ENCODE assay signal across 28 cellular contexts in the genomic region with DNA sequence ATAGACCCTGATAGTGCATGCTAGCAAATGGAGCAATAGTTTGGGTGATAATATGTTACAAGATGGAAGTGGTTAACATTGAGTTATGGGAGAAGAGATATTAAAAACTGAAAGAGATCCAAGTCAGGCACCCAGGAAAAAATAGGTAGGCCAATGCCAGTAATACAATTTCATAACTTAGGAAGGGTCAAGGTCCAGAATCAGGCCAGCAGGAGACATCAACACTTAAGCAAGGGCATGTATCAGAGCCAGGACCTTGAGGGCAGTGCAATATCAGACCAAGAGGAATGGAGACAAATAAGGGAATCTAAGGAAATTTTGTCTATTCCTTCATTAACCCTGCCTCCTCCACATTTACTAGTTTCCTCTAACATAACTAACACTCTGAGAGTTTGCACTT.
"Had no signal": no experiment of that assay in that cellular context is flagged by ENCODE, and none has a peak within 500 bp of the region (broad histone marks: within the 10 kb centered on the region; RNA-seq: fewer than 3 reads in every experiment).

No MANE protein-coding gene starts in this region.

- H3K9me3 ChIP-seq: lower lobe of right lung, mucosa of descending colon, prostate gland, uterus had no signal

- ATAC-seq: activated CD4-positive, alpha-beta T cell treated with anti-CD3 and anti-CD28 coated beads for 36 hours; activated naive CD4-positive, alpha-beta T cell treated with anti-CD3 and anti-CD28 coated beads, Interleukin-2, amount 50 U/mL, for 72 hours; activated T-cell treated with anti-CD3 and anti-CD28 coated beads, Interleukin-2, amount 50 U/mL, for 72 hours; esophagus mucosa; left lung; lower lobe of right lung; mucosa of descending colon; stimulated activated naive CD8-positive, alpha-beta T cell treated with anti-CD3 and anti-CD28 coated beads, Interleukin-15, amount 100 ng/mL, for 72 hours had no signal

- H3K4me1 ChIP-seq: left lung, lower lobe of right lung, prostate gland, sigmoid colon, uterus had no signal

- H3K4me3 ChIP-seq: left lung, lower lobe of right lung, mucosa of descending colon, prostate gland, sigmoid colon, smooth muscle cell, uterus had no signal

- H3K4me1 Mint-ChIP-seq: activated CD4-positive, alpha-beta T cell treated with anti-CD3 and anti-CD28 coated beads for 36 hours; central memory CD8-positive, alpha-beta T cell; endodermal cell; nephron had no signal

- H3K27me3 Mint-ChIP-seq: activated CD4-positive, alpha-beta T cell treated with anti-CD3 and anti-CD28 coated beads for 36 hours; stimulated activated memory B cell treated with anti-CD40 and anti-IgM and Interleukin-4, amounts not matched to agents 10 μg/mL and 1 μg/mL and 100 μg/mL, for 72 hours; stimulated activated naive CD8-positive, alpha-beta T cell treated with anti-CD3 and anti-CD28 coated beads, Interleukin-15, amount 100 ng/mL, for 72 hours; type B pancreatic cell had no signal

- H3K27ac ChIP-seq: left lung, lower lobe of right lung, prostate gland, sigmoid colon, uterus had no signal

- H3K4me3 Mint-ChIP-seq: activated CD4-positive, alpha-beta T cell treated with anti-CD3 and anti-CD28 coated beads for 36 hours; activated T-cell treated with anti-CD3 and anti-CD28 coated beads, Interleukin-2, amount 50 U/mL, for 72 hours; central memory CD8-positive, alpha-beta T cell; dendritic cell treated with granulocyte-macrophage colony-stimulating factor and Interleukin-4, amounts not matched to agents 40 ng/mL and 50 ng/mL, for 4 days; endodermal cell; nephron; stimulated activated memory B cell treated with anti-CD40 and anti-IgM and Interleukin-4, amounts not matched to agents 10 μg/mL and 1 μg/mL and 100 μg/mL, for 72 hours; stimulated activated naive CD8-positive, alpha-beta T cell treated with anti-CD3 and anti-CD28 coated beads, Interleukin-15, amount 100 ng/mL, for 72 hours; type B pancreatic cell had no signal

- H3K4me2 ChIP-seq: smooth muscle cell had no signal

- H3K36me3 Mint-ChIP-seq: type B pancreatic cell had no signal

- H3K9me3 Mint-ChIP-seq: central memory CD8-positive, alpha-beta T cell; endodermal cell; nephron; type B pancreatic cell had no signal

- DNase-seq: activated CD4-positive, alpha-beta T cell treated with anti-CD3 and anti-CD28 coated beads for 36 hours; activated CD4-positive, CD25-positive, alpha-beta regulatory T cell; activated naive CD4-positive, alpha-beta T cell; activated T-cell treated with anti-CD3 and anti-CD28 coated beads for 4 hours; activated T-cell treated with anti-CD3 and anti-CD28 coated beads, Interleukin-2, amount 50 U/mL, for 72 hours; anterior cingulate cortex; endodermal cell; foreskin melanocyte; left lung; lower lobe of right lung; mucosa of descending colon; retina; sigmoid colon; stimulated activated CD4-positive, alpha-beta T cell treated with anti-CD3 and anti-CD28 coated beads, Interleukin-1b, Interleukin-23, amount 100 ng/mL, for 48 hours; stimulated activated CD4-positive, alpha-beta T cell treated with anti-CD3 and anti-CD28 coated beads, Interleukin-4, amount 100 ng/mL, for 4 hours; stimulated activated CD8-positive, alpha-beta memory T cell treated with anti-CD3 and anti-CD28 coated beads, Interleukin-4, amount 100 ng/mL, for 48 hours; stimulated activated naive CD8-positive, alpha-beta T cell treated with anti-CD3 and anti-CD28 coated beads, Interleukin-15, amount 100 ng/mL, for 72 hours; substantia nigra; uterus had no signal

- H3K27ac Mint-ChIP-seq: activated CD4-positive, alpha-beta T cell treated with anti-CD3 and anti-CD28 coated beads for 36 hours; activated naive CD4-positive, alpha-beta T cell treated with anti-CD3 and anti-CD28 coated beads, Interleukin-2, amount 50 U/mL, for 72 hours; activated T-cell treated with anti-CD3 and anti-CD28 coated beads, Interleukin-2, amount 50 U/mL, for 72 hours; dendritic cell treated with granulocyte-macrophage colony-stimulating factor and Interleukin-4, amounts not matched to agents 40 ng/mL and 50 ng/mL, for 4 days; endodermal cell; nephron; stimulated activated memory B cell treated with anti-CD40 and anti-IgM and Interleukin-4, amounts not matched to agents 10 μg/mL and 1 μg/mL and 100 μg/mL, for 72 hours; stimulated activated naive CD8-positive, alpha-beta T cell treated with anti-CD3 and anti-CD28 coated beads, Interleukin-15, amount 100 ng/mL, for 72 hours; type B pancreatic cell had no signal
